ENCODE assay signal across 1 cellular context in the genomic region with DNA sequence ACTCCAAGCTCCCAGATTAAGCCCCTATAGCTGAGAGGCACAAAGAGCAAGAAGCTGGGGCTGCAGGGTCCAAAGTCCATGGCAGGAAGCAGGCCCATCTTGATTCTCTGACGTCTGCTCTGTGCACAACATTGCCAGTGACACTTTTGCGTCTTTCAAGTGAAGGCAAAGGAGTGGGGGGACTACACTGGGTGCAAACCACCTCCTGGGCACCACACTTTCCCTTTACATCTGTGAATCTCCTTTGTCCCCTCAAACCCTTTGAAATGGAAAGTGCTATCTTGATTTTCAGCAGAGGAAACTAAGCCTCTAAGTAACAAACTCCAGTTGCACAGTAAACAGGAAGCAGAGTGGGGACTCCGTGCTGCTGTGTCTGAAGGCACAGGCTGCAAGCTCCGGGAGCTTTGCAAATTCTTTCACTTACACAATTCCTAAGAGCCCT.
TF ChIP-seq lines count a peak whose summit lies in the region.

No MANE protein-coding gene starts in this region.

TF ChIP-seq in WTC11, 78 proteins besides CTCF, POLR2A, EP300 and RAD21 (continued from another document):
- TF ChIP-seq MYBL2 (CRISPR knock-in tag; IDR thresholded peaks at IDR 0.05): no peak
- TF ChIP-seq, protein P1, sequence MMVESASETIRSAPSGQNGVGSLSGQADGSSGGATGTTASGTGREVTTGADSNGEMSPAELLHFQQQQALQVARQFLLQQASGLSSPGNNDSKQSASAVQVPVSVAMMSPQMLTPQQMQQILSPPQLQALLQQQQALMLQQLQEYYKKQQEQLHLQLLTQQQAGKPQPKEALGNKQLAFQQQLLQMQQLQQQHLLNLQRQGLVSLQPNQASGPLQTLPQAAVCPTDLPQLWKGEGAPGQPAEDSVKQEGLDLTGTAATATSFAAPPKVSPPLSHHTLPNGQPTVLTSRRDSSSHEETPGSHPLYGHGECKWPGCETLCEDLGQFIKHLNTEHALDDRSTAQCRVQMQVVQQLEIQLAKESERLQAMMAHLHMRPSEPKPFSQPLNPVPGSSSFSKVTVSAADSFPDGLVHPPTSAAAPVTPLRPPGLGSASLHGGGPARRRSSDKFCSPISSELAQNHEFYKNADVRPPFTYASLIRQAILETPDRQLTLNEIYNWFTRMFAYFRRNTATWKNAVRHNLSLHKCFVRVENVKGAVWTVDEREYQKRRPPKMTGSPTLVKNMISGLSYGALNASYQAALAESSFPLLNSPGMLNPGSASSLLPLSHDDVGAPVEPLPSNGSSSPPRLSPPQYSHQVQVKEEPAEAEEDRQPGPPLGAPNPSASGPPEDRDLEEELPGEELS (CRISPR knock-in tag; IDR thresholded peaks at IDR 0.05): no peak; the same call in 1 of the 2 replicates
- TF ChIP-seq NR1H2 (CRISPR knock-in tag; IDR thresholded peaks at IDR 0.05): no peak
- TF ChIP-seq JUN (CRISPR knock-in tag; IDR thresholded peaks at IDR 0.05): no peak
- TF ChIP-seq, protein P2, sequence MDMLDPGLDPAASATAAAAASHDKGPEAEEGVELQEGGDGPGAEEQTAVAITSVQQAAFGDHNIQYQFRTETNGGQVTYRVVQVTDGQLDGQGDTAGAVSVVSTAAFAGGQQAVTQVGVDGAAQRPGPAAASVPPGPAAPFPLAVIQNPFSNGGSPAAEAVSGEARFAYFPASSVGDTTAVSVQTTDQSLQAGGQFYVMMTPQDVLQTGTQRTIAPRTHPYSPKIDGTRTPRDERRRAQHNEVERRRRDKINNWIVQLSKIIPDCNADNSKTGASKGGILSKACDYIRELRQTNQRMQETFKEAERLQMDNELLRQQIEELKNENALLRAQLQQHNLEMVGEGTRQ (CRISPR knock-in tag; IDR thresholded peaks at IDR 0.05): no peak
- TF ChIP-seq ELF4 (CRISPR knock-in tag; IDR thresholded peaks at IDR 0.05; ENCODE audit: low read depth): no peak
- no peak for TF ChIP-seq NFATC4 (CRISPR knock-in tag; IDR thresholded peaks at IDR 0.05)
- no peak for TF ChIP-seq SMAD3 (CRISPR knock-in tag; IDR thresholded peaks at IDR 0.05; ENCODE audit: borderline replicate concordance)
- no peak for TF ChIP-seq EMX1 (CRISPR knock-in tag; IDR thresholded peaks at IDR 0.05)
- TF ChIP-seq, protein P3, sequence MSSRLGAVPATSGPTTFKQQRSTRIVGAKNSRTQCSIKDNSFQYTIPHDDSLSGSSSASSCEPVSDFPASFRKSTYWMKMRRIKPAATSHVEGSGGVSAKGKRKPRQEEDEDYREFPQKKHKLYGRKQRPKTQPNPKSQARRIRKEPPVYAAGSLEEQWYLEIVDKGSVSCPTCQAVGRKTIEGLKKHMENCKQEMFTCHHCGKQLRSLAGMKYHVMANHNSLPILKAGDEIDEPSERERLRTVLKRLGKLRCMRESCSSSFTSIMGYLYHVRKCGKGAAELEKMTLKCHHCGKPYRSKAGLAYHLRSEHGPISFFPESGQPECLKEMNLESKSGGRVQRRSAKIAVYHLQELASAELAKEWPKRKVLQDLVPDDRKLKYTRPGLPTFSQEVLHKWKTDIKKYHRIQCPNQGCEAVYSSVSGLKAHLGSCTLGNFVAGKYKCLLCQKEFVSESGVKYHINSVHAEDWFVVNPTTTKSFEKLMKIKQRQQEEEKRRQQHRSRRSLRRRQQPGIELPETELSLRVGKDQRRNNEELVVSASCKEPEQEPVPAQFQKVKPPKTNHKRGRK (CRISPR knock-in tag; IDR thresholded peaks at IDR 0.05; ENCODE audit: borderline replicate concordance): no peak
- TF ChIP-seq, protein P4, sequence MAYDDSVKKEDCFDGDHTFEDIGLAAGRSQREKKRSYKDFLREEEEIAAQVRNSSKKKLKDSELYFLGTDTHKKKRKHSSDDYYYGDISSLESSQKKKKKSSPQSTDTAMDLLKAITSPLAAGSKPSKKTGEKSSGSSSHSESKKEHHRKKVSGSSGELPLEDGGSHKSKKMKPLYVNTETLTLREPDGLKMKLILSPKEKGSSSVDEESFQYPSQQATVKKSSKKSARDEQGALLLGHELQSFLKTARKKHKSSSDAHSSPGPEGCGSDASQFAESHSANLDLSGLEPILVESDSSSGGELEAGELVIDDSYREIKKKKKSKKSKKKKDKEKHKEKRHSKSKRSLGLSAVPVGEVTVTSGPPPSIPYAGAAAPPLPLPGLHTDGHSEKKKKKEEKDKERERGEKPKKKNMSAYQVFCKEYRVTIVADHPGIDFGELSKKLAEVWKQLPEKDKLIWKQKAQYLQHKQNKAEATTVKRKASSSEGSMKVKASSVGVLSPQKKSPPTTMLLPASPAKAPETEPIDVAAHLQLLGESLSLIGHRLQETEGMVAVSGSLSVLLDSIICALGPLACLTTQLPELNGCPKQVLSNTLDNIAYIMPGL (CRISPR knock-in tag; IDR thresholded peaks at IDR 0.05): no peak
- TF ChIP-seq, protein P5, sequence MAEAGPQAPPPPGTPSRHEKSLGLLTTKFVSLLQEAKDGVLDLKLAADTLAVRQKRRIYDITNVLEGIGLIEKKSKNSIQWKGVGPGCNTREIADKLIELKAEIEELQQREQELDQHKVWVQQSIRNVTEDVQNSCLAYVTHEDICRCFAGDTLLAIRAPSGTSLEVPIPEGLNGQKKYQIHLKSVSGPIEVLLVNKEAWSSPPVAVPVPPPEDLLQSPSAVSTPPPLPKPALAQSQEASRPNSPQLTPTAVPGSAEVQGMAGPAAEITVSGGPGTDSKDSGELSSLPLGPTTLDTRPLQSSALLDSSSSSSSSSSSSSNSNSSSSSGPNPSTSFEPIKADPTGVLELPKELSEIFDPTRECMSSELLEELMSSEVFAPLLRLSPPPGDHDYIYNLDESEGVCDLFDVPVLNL (CRISPR knock-in tag; IDR thresholded peaks at IDR 0.05; ENCODE audit: borderline replicate concordance, low read depth): no peak
- TF ChIP-seq, protein P6, sequence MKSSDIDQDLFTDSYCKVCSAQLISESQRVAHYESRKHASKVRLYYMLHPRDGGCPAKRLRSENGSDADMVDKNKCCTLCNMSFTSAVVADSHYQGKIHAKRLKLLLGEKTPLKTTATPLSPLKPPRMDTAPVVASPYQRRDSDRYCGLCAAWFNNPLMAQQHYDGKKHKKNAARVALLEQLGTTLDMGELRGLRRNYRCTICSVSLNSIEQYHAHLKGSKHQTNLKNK (CRISPR knock-in tag; IDR thresholded peaks at IDR 0.05): no peak
- TF ChIP-seq SP1 (CRISPR knock-in tag; conservative IDR thresholded peaks at IDR 0.05): no peak
- no peak for TF ChIP-seq SMAD4 (CRISPR knock-in tag; IDR thresholded peaks at IDR 0.05)
- TF ChIP-seq, protein P7, sequence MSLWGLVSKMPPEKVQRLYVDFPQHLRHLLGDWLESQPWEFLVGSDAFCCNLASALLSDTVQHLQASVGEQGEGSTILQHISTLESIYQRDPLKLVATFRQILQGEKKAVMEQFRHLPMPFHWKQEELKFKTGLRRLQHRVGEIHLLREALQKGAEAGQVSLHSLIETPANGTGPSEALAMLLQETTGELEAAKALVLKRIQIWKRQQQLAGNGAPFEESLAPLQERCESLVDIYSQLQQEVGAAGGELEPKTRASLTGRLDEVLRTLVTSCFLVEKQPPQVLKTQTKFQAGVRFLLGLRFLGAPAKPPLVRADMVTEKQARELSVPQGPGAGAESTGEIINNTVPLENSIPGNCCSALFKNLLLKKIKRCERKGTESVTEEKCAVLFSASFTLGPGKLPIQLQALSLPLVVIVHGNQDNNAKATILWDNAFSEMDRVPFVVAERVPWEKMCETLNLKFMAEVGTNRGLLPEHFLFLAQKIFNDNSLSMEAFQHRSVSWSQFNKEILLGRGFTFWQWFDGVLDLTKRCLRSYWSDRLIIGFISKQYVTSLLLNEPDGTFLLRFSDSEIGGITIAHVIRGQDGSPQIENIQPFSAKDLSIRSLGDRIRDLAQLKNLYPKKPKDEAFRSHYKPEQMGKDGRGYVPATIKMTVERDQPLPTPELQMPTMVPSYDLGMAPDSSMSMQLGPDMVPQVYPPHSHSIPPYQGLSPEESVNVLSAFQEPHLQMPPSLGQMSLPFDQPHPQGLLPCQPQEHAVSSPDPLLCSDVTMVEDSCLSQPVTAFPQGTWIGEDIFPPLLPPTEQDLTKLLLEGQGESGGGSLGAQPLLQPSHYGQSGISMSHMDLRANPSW (CRISPR knock-in tag; conservative IDR thresholded peaks at IDR 0.05; ENCODE audit: low read depth): no peak
- TF ChIP-seq, protein P8, sequence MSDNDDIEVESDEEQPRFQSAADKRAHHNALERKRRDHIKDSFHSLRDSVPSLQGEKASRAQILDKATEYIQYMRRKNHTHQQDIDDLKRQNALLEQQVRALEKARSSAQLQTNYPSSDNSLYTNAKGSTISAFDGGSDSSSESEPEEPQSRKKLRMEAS (CRISPR knock-in tag; IDR thresholded peaks at IDR 0.05): no peak
